In the genomic region with DNA sequence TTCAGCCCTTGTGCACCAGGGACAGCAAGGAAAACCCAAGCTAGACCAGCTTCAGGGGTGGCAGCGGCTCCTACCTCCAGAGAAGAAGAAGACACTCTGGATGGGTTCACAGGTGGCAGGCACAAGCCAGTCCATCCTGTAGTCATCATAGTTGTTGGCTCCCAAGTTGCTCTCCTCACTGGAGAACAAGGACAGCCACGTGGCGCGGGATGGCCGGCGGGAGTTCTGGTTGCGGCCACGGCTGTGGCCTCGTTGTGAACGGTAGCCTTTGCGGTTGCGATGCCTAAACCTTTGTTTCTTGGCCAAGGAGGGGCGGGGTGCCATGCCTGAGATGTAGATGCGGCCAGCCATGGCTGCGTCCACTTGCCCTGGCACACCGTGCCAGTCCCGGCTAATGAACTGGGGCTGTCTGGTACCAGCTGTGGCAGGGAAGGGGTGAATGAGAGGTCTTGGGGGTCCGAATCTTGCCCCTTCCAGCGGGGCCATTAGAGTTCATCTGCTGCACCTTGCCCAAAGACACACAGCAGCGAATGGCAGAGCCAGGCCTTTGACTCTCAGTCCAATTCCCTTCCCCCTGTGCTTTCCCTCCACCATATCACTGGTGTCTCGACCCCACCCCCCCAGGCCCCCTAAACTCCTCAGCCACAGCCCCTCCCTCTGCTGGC, we compare ENCODE assay signal across 1 cellular context.
A peak's percentile ranks its signal among the peaks of the same experiment; 100 is the strongest.
TF ChIP-seq lines count a peak whose summit lies in the region.

No MANE protein-coding gene starts in this region.

TF ChIP-seq in GM12878, 131 proteins besides CTCF, POLR2A, EP300 and RAD21:
- TF ChIP-seq, protein P1, sequence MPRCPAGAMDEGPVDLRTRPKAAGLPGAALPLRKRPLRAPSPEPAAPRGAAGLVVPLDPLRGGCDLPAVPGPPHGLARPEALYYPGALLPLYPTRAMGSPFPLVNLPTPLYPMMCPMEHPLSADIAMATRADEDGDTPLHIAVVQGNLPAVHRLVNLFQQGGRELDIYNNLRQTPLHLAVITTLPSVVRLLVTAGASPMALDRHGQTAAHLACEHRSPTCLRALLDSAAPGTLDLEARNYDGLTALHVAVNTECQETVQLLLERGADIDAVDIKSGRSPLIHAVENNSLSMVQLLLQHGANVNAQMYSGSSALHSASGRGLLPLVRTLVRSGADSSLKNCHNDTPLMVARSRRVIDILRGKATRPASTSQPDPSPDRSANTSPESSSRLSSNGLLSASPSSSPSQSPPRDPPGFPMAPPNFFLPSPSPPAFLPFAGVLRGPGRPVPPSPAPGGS (IDR thresholded peaks at IDR 0.05; ENCODE audit: borderline replicate concordance, insufficient read depth, low read depth, low read length, poor library complexity, severe bottlenecking) = peak; percentile 4
- no peak for TF ChIP-seq FOS (IDR thresholded peaks at IDR 0.05; ENCODE audit: borderline replicate concordance, extremely low read depth, insufficient read length)
